29 cellular contexts compared by ENCODE assay signal in the genomic region with DNA sequence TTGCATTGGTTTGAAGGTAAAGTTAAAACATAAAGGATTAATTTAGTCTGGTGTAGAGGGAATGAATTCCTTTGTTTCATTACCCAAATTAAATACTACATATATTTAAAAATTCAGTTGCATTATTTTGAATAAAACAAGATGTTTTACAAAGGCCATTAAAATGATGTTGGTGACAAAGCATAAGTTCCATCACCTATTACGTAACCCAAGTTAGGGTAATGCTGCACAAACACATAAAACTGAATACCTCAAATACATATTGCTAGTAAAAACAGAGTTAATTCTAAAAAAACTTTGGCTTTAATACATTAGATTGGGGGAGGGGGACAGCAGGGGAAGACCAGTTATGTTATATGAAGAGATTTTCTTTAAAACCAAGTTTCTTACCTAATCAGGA.
"Had no signal": no experiment of that assay in that cellular context is flagged by ENCODE, and none has a peak within 500 bp of the region (broad histone marks: within the 10 kb centered on the region; RNA-seq: fewer than 3 reads in every experiment).

No MANE protein-coding gene starts in this region.

- H3K27ac ChIP-seq: neural progenitor cell, ovary, parathyroid adenoma, psoas muscle, skin epidermis, suprapubic skin, testis, tibial artery, transverse colon, upper lobe of right lung, uterus had no signal

- H3K4me2 ChIP-seq: neural progenitor cell had no signal

- H2AFZ ChIP-seq: neural progenitor cell, parathyroid adenoma had no signal

- H3K27me3 Mint-ChIP-seq: naive thymus-derived CD4-positive, alpha-beta T cell; progenitor cell of endocrine pancreas; stimulated activated memory B cell treated with anti-CD40 and anti-IgM and Interleukin-4, amounts not matched to agents 10 μg/mL and 1 μg/mL and 100 μg/mL, for 72 hours; stimulated activated naive CD8-positive, alpha-beta T cell treated with anti-CD3 and anti-CD28 coated beads, Interleukin-15, amount 100 ng/mL, for 72 hours; type B pancreatic cell had no signal

- H3K4me3 ChIP-seq: neural progenitor cell, ovary, psoas muscle, skin epidermis, suprapubic skin, testis, tibial artery, transverse colon, upper lobe of right lung, uterus had no signal

- H3K4me3 Mint-ChIP-seq: naive thymus-derived CD4-positive, alpha-beta T cell; natural killer cell; nephron; neural progenitor cell; stimulated activated memory B cell treated with anti-CD40 and anti-IgM and Interleukin-4, amounts not matched to agents 10 μg/mL and 1 μg/mL and 100 μg/mL, for 72 hours; stimulated activated naive CD8-positive, alpha-beta T cell treated with anti-CD3 and anti-CD28 coated beads, Interleukin-15, amount 100 ng/mL, for 72 hours; type B pancreatic cell had no signal

- H3K27ac Mint-ChIP-seq: naive thymus-derived CD4-positive, alpha-beta T cell; natural killer cell; nephron; neural progenitor cell; progenitor cell of endocrine pancreas; stimulated activated memory B cell treated with anti-CD40 and anti-IgM and Interleukin-4, amounts not matched to agents 10 μg/mL and 1 μg/mL and 100 μg/mL, for 72 hours; stimulated activated naive CD8-positive, alpha-beta T cell treated with anti-CD3 and anti-CD28 coated beads, Interleukin-15, amount 100 ng/mL, for 72 hours; type B pancreatic cell had no signal

- H3K4me1 Mint-ChIP-seq: nephron; stimulated activated memory B cell treated with anti-CD40 and anti-IgM and Interleukin-4, amounts not matched to agents 10 μg/mL and 1 μg/mL and 100 μg/mL, for 72 hours had no signal

- H3K27me3 ChIP-seq: neural progenitor cell, ovary, suprapubic skin, testis, tibial artery, transverse colon, upper lobe of right lung, uterus had no signal

- H3K9me3 ChIP-seq: ovary, psoas muscle, suprapubic skin, testis, tibial artery, transverse colon, upper lobe of right lung, uterus had no signal

- H3K36me3 Mint-ChIP-seq: natural killer cell had no signal

- H3K4me1 ChIP-seq: neural progenitor cell, parathyroid adenoma, suprapubic skin, testis, upper lobe of right lung, uterus had no signal

- H3K36me3 ChIP-seq: neural progenitor cell, ovary, suprapubic skin, tibial artery, transverse colon, upper lobe of right lung had no signal

- DNase-seq: naive thymus-derived CD4-positive, alpha-beta T cell; natural killer cell; occipital lobe; ovary; posterior cingulate gyrus; psoas muscle; right cardiac atrium; stimulated activated CD4-positive, alpha-beta T cell treated with anti-CD3 and anti-CD28 coated beads, Interleukin-15, amount 100 ng/mL, for 24 hours; stimulated activated CD4-positive, alpha-beta T cell treated with anti-CD3 and anti-CD28 coated beads, Interleukin-4, amount 100 ng/mL, for 1 hour; stimulated activated CD4-positive, alpha-beta T cell treated with anti-CD3 and anti-CD28 coated beads, Interleukin-4, amount 100 ng/mL, for 4 hours; stimulated activated CD8-positive, alpha-beta memory T cell treated with anti-CD3 and anti-CD28 coated beads, Interleukin-4, amount 100 ng/mL, for 48 hours; stimulated activated naive CD4-positive, alpha-beta T cell; stimulated activated naive CD8-positive, alpha-beta T cell treated with anti-CD3 and anti-CD28 coated beads, Interleukin-15, amount 100 ng/mL, for 72 hours; stimulated activated naive CD8-positive, alpha-beta T cell treated with anti-CD3 and anti-CD28 coated beads, Interleukin-15, Interleukin-2, amounts not matched to agents 100 U/mL and 50 U/mL, for 24 hours; substantia nigra; testis; tibial artery; transverse colon; upper lobe of right lung; uterus had no signal

- H3K9me3 Mint-ChIP-seq: natural killer cell; nephron; stimulated activated memory B cell treated with anti-CD40 and anti-IgM and Interleukin-4, amounts not matched to agents 10 μg/mL and 1 μg/mL and 100 μg/mL, for 72 hours; stimulated activated naive CD8-positive, alpha-beta T cell treated with anti-CD3 and anti-CD28 coated beads, Interleukin-15, amount 100 ng/mL, for 72 hours; type B pancreatic cell had no signal

- ATAC-seq: naive thymus-derived CD4-positive, alpha-beta T cell; natural killer cell; psoas muscle; right cardiac atrium; sciatic nerve; stimulated activated memory B cell treated with anti-CD40 and anti-IgM and Interleukin-4, amounts not matched to agents 10 μg/mL and 1 μg/mL and 100 μg/mL, for 72 hours; stimulated activated naive CD8-positive, alpha-beta T cell treated with anti-CD3 and anti-CD28 coated beads, Interleukin-15, amount 100 ng/mL, for 72 hours; stimulated activated naive CD8-positive, alpha-beta T cell treated with anti-CD3 and anti-CD28 coated beads, Interleukin-15, Interleukin-2, amounts not matched to agents 100 U/mL and 50 U/mL, for 24 hours; upper lobe of right lung had no signal

- H3K9ac ChIP-seq: neural progenitor cell, parathyroid adenoma had no signal
